ENCODE assay signal across 10 cellular contexts in genomic region chr2:170680172-170680913, GRCh38. TPM values are rescaled to one million over a fixed set of nuclear protein-coding genes. Genes with fewer than 3 reads are reported as not detected.
DNase-seq lines count a peak whose midpoint lies in the region; ATAC-seq and TF ChIP-seq lines count a peak whose summit lies in the region.
"Had no signal": no experiment of that assay in that cellular context is flagged by ENCODE, and none has a peak within 500 bp of the region (broad histone marks: within the 10 kb centered on the region; RNA-seq: fewer than 3 reads in every experiment).

No MANE protein-coding gene starts in this region.

- DNase-seq in endodermal cell (peak; percentile 58), RWPE1 (ENCODE audit: low spot score) (no peak), HFFc6 (no peak), thyroid gland (no peak), cortex of kidney (lab: John Stamatoyannopoulos, UW) (no peak)
- DNase-seq: activated CD4-positive, alpha-beta T cell treated with anti-CD3 and anti-CD28 coated beads for 4 hours had no signal

- H3K4me1 ChIP-seq in endodermal cell (ENCODE audit: control insufficient read depth, insufficient read depth, low read length) (peaks cover 14% of the 10 kb centered on the region), thyroid gland (no peaks in the 10 kb centered on the region)

- H3K36me3 Mint-ChIP-seq in endodermal cell (ENCODE audit: low read depth), result no peaks in the 10 kb centered on the region
- H3K36me3 Mint-ChIP-seq in HFFc6 (ENCODE audit: low read depth), result no peaks in the 10 kb centered on the region

- H3K4me3 ChIP-seq in endodermal cell (ENCODE audit: low read length) (peak overlapping the region; percentile 65), thyroid gland (replicated peaks in 1 of 3) (no peak overlapping the region)
- H3K4me3 ChIP-seq: mucosa of descending colon had no signal

- TF ChIP-seq CTCF in endodermal cell (conservative IDR thresholded peaks at IDR 0.05) (no peak), RWPE1 (conservative IDR thresholded peaks at IDR 0.05; ENCODE audit: low read depth) (no peak), HFFc6 (IDR thresholded peaks at IDR 0.05) (no peak), thyroid gland (IDR thresholded peaks at IDR 0.05) (no peak)

- H3K27ac Mint-ChIP-seq in endodermal cell (peak overlapping the region; percentile 65), HFFc6 (no peak overlapping the region)

- H3K4me1 Mint-ChIP-seq in endodermal cell (peaks cover 35% of the 10 kb centered on the region), HFFc6 (ENCODE audit: low read depth) (no peaks in the 10 kb centered on the region)

- H3K27me3 ChIP-seq in endodermal cell (ENCODE audit: control insufficient read depth, insufficient read depth, low read length, poor library complexity, severe bottlenecking) (no peaks in the 10 kb centered on the region), thyroid gland (no peaks in the 10 kb centered on the region)

- H3K9me3 Mint-ChIP-seq in endodermal cell, result no peaks in the 10 kb centered on the region
- H3K9me3 Mint-ChIP-seq in HFFc6, result peaks cover 14% of the 10 kb centered on the region; the same call in 1 of the 2 replicates

- H3K4me3 Mint-ChIP-seq in endodermal cell (no peak overlapping the region), HFFc6 (no peak overlapping the region)

- H3K27ac ChIP-seq in endodermal cell (ENCODE audit: low read depth, low read length) (peak overlapping the region; percentile 22), RWPE1 (no peak overlapping the region), thyroid gland (no peak overlapping the region)

- CTCF ChIA-PET in RWPE1 (lab: Yijun Ruan, JAX), result interaction anchor here (0.7 kb wide), 2 partner anchors 41 to 319 kb away, joined by 3 to 4 read pairs; no protein-coding TSS in a partner anchor

- no peaks in the 10 kb centered on the region for H3K9me3 ChIP-seq in endodermal cell (ENCODE audit: control insufficient read depth, low read length)
- no peaks in the 10 kb centered on the region for H3K9me3 ChIP-seq in thyroid gland
- H3K9me3 ChIP-seq: mucosa of descending colon had no signal

- no peaks in the 10 kb centered on the region for H3K27me3 Mint-ChIP-seq in endodermal cell (ENCODE audit: insufficient read depth)
- no peaks in the 10 kb centered on the region; the same call in 1 of the 2 replicates for H3K27me3 Mint-ChIP-seq in HFFc6 (ENCODE audit: insufficient read depth)

- TF ChIP-seq POLR2A in thyroid gland (IDR thresholded peaks at IDR 0.05), result no peak

- H3K9ac ChIP-seq in endodermal cell (ENCODE audit: extremely low read depth, low read length, poor library complexity, severe bottlenecking), result no peak overlapping the region

- H3K36me3 ChIP-seq in endodermal cell (ENCODE audit: control insufficient read depth, insufficient read depth, low read length) (no peaks in the 10 kb centered on the region), thyroid gland (no peaks in the 10 kb centered on the region)

- POLR2A ChIA-PET in RWPE1 (lab: Yijun Ruan, JAX; ENCODE audit: low non-redundant PET), result no interaction called here

- WGBS in endodermal cell (ENCODE audit: insufficient coverage in 1 of 2, insufficient read length in 1 of 2), 2 experiments, result 0 to 6% methylated on average over 1 of the region's 1 CpG
- 84 to 85% methylated on average over 1 of the region's 1 CpG for WGBS in thyroid gland, 2 donors

- intact Hi-C loops in thyroid gland (cut with DNase I), result no loop called here

- ATAC-seq in GM18861 (IDR thresholded peaks at IDR 0.05; ENCODE audit: unreplicated experiment), result peak; percentile 80
- ATAC-seq in GM21619 (IDR thresholded peaks at IDR 0.05; ENCODE audit: unreplicated experiment), result peak; percentile 95
- peak; percentile 90 for ATAC-seq in HG03442 (IDR thresholded peaks at IDR 0.05; ENCODE audit: unreplicated experiment)

RNA-seq across cellular contexts. Expression of gene SP5, which starts 34.8 kb away (rescaled TPM):
- total RNA-seq in endodermal cell (100 to 1,000 TPM in 1 of 2 donors, 10 to 100 TPM in 1; 60.3 to 103 TPM), thyroid gland (under 1 TPM in 1 of 4 donors, not detected in 3; 0.56 TPM)
- polyA plus RNA-seq in endodermal cell (2013, experiment 1 of 2), result 27.6 TPM
- 25.7 TPM for polyA plus RNA-seq in endodermal cell (2013, experiment 2 of 2)
- not detected for total RNA-seq in HFFc6 (2021; fragmentation: NEBNext Ultra II Directional; extraction: Animal tissue kit (Norgen Biotek cat#: 25700))

Comparison
In these comparisons a context has a peak if more than half of its experiments do, and no peak if none do; other contexts are left out.
1. RNA of gene SP5, which starts 34.8 kb away (total RNA-seq): 60.3 to 103 TPM in endodermal cell; 0.56 TPM in thyroid gland and not detected in HFFc6; every median in the first group is over 10 times any median in the second.
2. Peak in every context shown above with its lines, with median percentiles within 50 percentile points of each other: ATAC-seq.